Comparison of ENCODE assay signal across 37 cellular contexts in the genomic region with DNA sequence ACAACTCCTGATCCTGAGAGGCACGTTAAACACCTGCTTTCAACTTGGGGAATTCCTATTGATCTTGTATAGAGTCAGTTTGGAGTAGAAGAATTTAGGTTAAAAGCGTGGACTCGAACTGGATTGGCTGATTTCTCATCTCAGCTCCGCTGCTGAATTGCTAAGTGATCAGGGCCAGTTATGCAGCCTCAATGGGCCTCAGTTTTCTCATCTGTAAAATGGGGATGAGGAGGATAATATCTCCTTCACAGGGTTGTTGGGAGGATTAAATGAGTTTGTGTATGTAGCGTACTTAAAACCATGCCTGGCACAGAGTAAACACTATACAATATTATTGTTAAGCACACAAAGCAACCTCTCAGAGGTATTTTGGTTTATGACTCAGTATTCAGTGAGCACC. TPM values are rescaled to one million over a fixed set of nuclear protein-coding genes. Genes with fewer than 3 reads are reported as not detected.
"Had no signal": no experiment of that assay in that cellular context is flagged by ENCODE, and none has a peak within 500 bp of the region (broad histone marks: within the 10 kb centered on the region; RNA-seq: fewer than 3 reads in every experiment).

No MANE protein-coding gene starts in this region.

- H3K27me3 Mint-ChIP-seq: activated B cell treated with CpG ODN at 0.5 μM for 24 hours; activated CD4-positive, alpha-beta T cell treated with anti-CD3 and anti-CD28 coated beads for 36 hours; activated CD8-positive, alpha-beta memory T cell treated with anti-CD3 and anti-CD28 coated beads, Interleukin-2, amount 10 ng/mL, durations not matched to agents 7 days and 5 days; activated naive CD4-positive, alpha-beta T cell treated with anti-CD3 and anti-CD28 coated beads, Interleukin-2, amount 10 ng/mL, durations not matched to agents 7 days and 5 days; activated naive CD8-positive, alpha-beta T cell treated with anti-CD3 and anti-CD28 coated beads, Interleukin-2, amount 10 ng/mL, durations not matched to agents 7 days and 5 days; brain had no signal

- H3K4me3 ChIP-seq: ascending aorta had no signal

- H3K9me3 Mint-ChIP-seq: activated B cell treated with CpG ODN at 0.5 μM for 24 hours; activated CD4-positive, alpha-beta memory T cell treated with anti-CD3 and anti-CD28 coated beads, Interleukin-2, amount 10 ng/mL, durations not matched to agents 7 days and 5 days; activated CD4-positive, alpha-beta T cell treated with anti-CD3 and anti-CD28 coated beads, Interleukin-2, amount 10 ng/mL, durations not matched to agents 7 days and 5 days; activated naive CD4-positive, alpha-beta T cell treated with anti-CD3 and anti-CD28 coated beads, Interleukin-2, amount 10 ng/mL, durations not matched to agents 7 days and 5 days; activated naive CD4-positive, alpha-beta T cell treated with anti-CD3 and anti-CD28 coated beads, Interleukin-2, amount 50 U/mL, for 24 hours; activated naive CD8-positive, alpha-beta T cell treated with anti-CD3 and anti-CD28 coated beads, Interleukin-2, amount 10 ng/mL, durations not matched to agents 7 days and 5 days; activated naive CD8-positive, alpha-beta T cell treated with anti-CD3 and anti-CD28 coated beads, Interleukin-2, amount 50 U/mL, for 24 hours; activated T-cell treated with anti-CD3 and anti-CD28 coated beads, Interleukin-2, amount 50 U/mL, for 24 hours; activated T-helper 2 cell treated with anti-CD3 and anti-CD28 coated beads, Interferon-gamma antibody, Interleukin-2, Interleukin-4, amounts not matched to agents 10 μg/mL and 5 μg/mL and 100 μg/mL, durations not matched to agents 14 hours and 24 hours and 36 hours; T-helper 1 cell treated with Interleukin-12 subunit alpha and Interleukin-12 subunit beta and Interleukin-4 antibody, amounts not matched to agents 30 μg/mL and 1 μg/mL, for 36 hours; T-helper 2 cell treated with Interferon-gamma antibody and Interleukin-4, amounts not matched to agents 5 μg/mL and 100 μg/mL, for 36 hours had no signal

- ATAC-seq: activated CD4-positive, alpha-beta T cell treated with anti-CD3 and anti-CD28 coated beads for 36 hours; activated CD8-positive, alpha-beta memory T cell treated with anti-CD3 and anti-CD28 coated beads, Interleukin-2, amount 10 ng/mL, durations not matched to agents 7 days and 5 days; activated CD8-positive, alpha-beta T cell treated with anti-CD3 and anti-CD28 coated beads, Interleukin-2, amount 10 ng/mL, durations not matched to agents 7 days and 5 days; activated naive CD8-positive, alpha-beta T cell treated with anti-CD3 and anti-CD28 coated beads, Interleukin-2, amount 50 U/mL, for 24 hours had no signal

- H3K4me1 Mint-ChIP-seq: activated B cell treated with CpG ODN at 0.5 μM for 24 hours; activated CD4-positive, alpha-beta memory T cell treated with anti-CD3 and anti-CD28 coated beads, Interleukin-2, amount 10 ng/mL, durations not matched to agents 7 days and 5 days; activated CD4-positive, alpha-beta T cell treated with anti-CD3 and anti-CD28 coated beads for 36 hours; activated CD4-positive, alpha-beta T cell treated with anti-CD3 and anti-CD28 coated beads, Interleukin-2, amount 10 ng/mL, durations not matched to agents 7 days and 5 days; activated CD8-positive, alpha-beta memory T cell treated with anti-CD3 and anti-CD28 coated beads, Interleukin-2, amount 10 ng/mL, durations not matched to agents 7 days and 5 days; activated naive CD4-positive, alpha-beta T cell treated with anti-CD3 and anti-CD28 coated beads, Interleukin-2, amount 10 ng/mL, durations not matched to agents 7 days and 5 days; activated naive CD4-positive, alpha-beta T cell treated with anti-CD3 and anti-CD28 coated beads, Interleukin-2, amount 50 U/mL, for 24 hours; activated naive CD8-positive, alpha-beta T cell treated with anti-CD3 and anti-CD28 coated beads, Interleukin-2, amount 10 ng/mL, durations not matched to agents 7 days and 5 days; activated naive CD8-positive, alpha-beta T cell treated with anti-CD3 and anti-CD28 coated beads, Interleukin-2, amount 50 U/mL, for 24 hours; brain had no signal

- H3K27me3 ChIP-seq: ascending aorta had no signal

- H3K9me3 ChIP-seq: ascending aorta had no signal

- H3K36me3 ChIP-seq: ascending aorta had no signal

- DNase-seq: activated B cell treated with CpG ODN at 0.5 μM for 24 hours; activated CD4-positive, alpha-beta memory T cell treated with anti-CD3 and anti-CD28 coated beads, Interleukin-2, amount 10 ng/mL, durations not matched to agents 7 days and 5 days; activated CD4-positive, alpha-beta T cell treated with anti-CD3 and anti-CD28 coated beads for 1 hour; activated CD4-positive, alpha-beta T cell treated with anti-CD3 and anti-CD28 coated beads for 36 hours; activated CD4-positive, alpha-beta T cell treated with anti-CD3 and anti-CD28 coated beads for 48 hours; activated CD4-positive, alpha-beta T cell treated with anti-CD3 and anti-CD28 coated beads, Interleukin-2, amount 10 ng/mL, durations not matched to agents 7 days and 5 days; activated CD4-positive, alpha-beta T cell treated with anti-CD3 and anti-CD28 coated beads, Interleukin-2, amount 50 U/mL, for 48 hours; activated CD8-positive, alpha-beta memory T cell treated with anti-CD3 and anti-CD28 coated beads for 24 hours; activated CD8-positive, alpha-beta memory T cell treated with anti-CD3 and anti-CD28 coated beads, Interleukin-2, amount 10 ng/mL, durations not matched to agents 7 days and 5 days; activated CD8-positive, alpha-beta memory T cell treated with anti-CD3 and anti-CD28 coated beads, Interleukin-2, amount 50 U/mL, for 48 hours; activated CD8-positive, alpha-beta T cell treated with anti-CD3 and anti-CD28 coated beads, Interleukin-2, amount 10 ng/mL, durations not matched to agents 7 days and 5 days; activated effector memory CD4-positive, alpha-beta T cell treated with Interleukin-2 at 50 U/mL for 16 hours; activated gamma-delta T cell; activated naive CD4-positive, alpha-beta T cell treated with anti-CD3 and anti-CD28 coated beads, Interleukin-2, amount 10 ng/mL, durations not matched to agents 7 days and 5 days; activated naive CD4-positive, alpha-beta T cell treated with Interleukin-2 at 50 U/mL for 16 hours; activated naive CD8-positive, alpha-beta T cell treated with anti-CD3 and anti-CD28 coated beads, Interleukin-2, amount 10 ng/mL, durations not matched to agents 7 days and 5 days; activated naive CD8-positive, alpha-beta T cell treated with anti-CD3 and anti-CD28 coated beads, Interleukin-2, amount 50 U/mL, for 24 hours; activated T-cell treated with anti-CD3 and anti-CD28 coated beads, Interleukin-2, amount 50 U/mL, for 24 hours; activated T-cell treated with anti-CD3 and anti-CD28 coated beads, Interleukin-2, amount 50 U/mL, for 48 hours; amygdala; anterior cingulate cortex; central memory CD4-positive, alpha-beta T cell; T-helper 1 cell; T-helper 2 cell; T-helper 9 cell had no signal

- H3K36me3 Mint-ChIP-seq: activated CD8-positive, alpha-beta memory T cell treated with anti-CD3 and anti-CD28 coated beads, Interleukin-2, amount 10 ng/mL, durations not matched to agents 7 days and 5 days; activated naive CD4-positive, alpha-beta T cell treated with anti-CD3 and anti-CD28 coated beads, Interleukin-2, amount 10 ng/mL, durations not matched to agents 7 days and 5 days; activated naive CD4-positive, alpha-beta T cell treated with anti-CD3 and anti-CD28 coated beads, Interleukin-2, amount 50 U/mL, for 24 hours; activated naive CD8-positive, alpha-beta T cell; activated naive CD8-positive, alpha-beta T cell treated with anti-CD3 and anti-CD28 coated beads, Interleukin-2, amount 10 ng/mL, durations not matched to agents 7 days and 5 days; brain had no signal

- H3K27ac ChIP-seq: ascending aorta, VCaP had no signal

- H3K4me3 Mint-ChIP-seq: activated B cell treated with CpG ODN at 0.5 μM for 24 hours; activated CD4-positive, alpha-beta memory T cell treated with anti-CD3 and anti-CD28 coated beads, Interleukin-2, amount 10 ng/mL, durations not matched to agents 7 days and 5 days; activated CD4-positive, alpha-beta T cell treated with anti-CD3 and anti-CD28 coated beads for 36 hours; activated CD4-positive, alpha-beta T cell treated with anti-CD3 and anti-CD28 coated beads, Interleukin-2, amount 10 ng/mL, durations not matched to agents 7 days and 5 days; activated CD8-positive, alpha-beta memory T cell treated with anti-CD3 and anti-CD28 coated beads, Interleukin-2, amount 10 ng/mL, durations not matched to agents 7 days and 5 days; activated CD8-positive, alpha-beta T cell treated with anti-CD3 and anti-CD28 coated beads, Interleukin-2, amount 10 ng/mL, durations not matched to agents 7 days and 5 days; activated naive CD4-positive, alpha-beta T cell treated with anti-CD3 and anti-CD28 coated beads, Interleukin-2, amount 10 ng/mL, durations not matched to agents 7 days and 5 days; activated naive CD4-positive, alpha-beta T cell treated with anti-CD3 and anti-CD28 coated beads, Interleukin-2, amount 50 U/mL, for 24 hours; activated naive CD8-positive, alpha-beta T cell; activated naive CD8-positive, alpha-beta T cell treated with anti-CD3 and anti-CD28 coated beads, Interleukin-2, amount 10 ng/mL, durations not matched to agents 7 days and 5 days; activated naive CD8-positive, alpha-beta T cell treated with anti-CD3 and anti-CD28 coated beads, Interleukin-2, amount 50 U/mL, for 24 hours; activated T-cell treated with anti-CD3 and anti-CD28 coated beads, Interleukin-2, amount 50 U/mL, for 24 hours; brain; T-helper 1 cell treated with Interleukin-12 subunit alpha and Interleukin-12 subunit beta and Interleukin-4 antibody, amounts not matched to agents 30 μg/mL and 1 μg/mL, for 36 hours; T-helper 2 cell treated with Interferon-gamma antibody and Interleukin-4, amounts not matched to agents 5 μg/mL and 100 μg/mL, for 36 hours had no signal

- H3K4me1 ChIP-seq: ascending aorta had no signal

- FAIRE-seq: TTC549 had no signal

- H3K27ac Mint-ChIP-seq: activated B cell treated with CpG ODN at 0.5 μM for 24 hours; activated CD4-positive, alpha-beta memory T cell treated with anti-CD3 and anti-CD28 coated beads, Interleukin-2, amount 10 ng/mL, durations not matched to agents 7 days and 5 days; activated CD4-positive, alpha-beta T cell treated with anti-CD3 and anti-CD28 coated beads for 36 hours; activated CD4-positive, alpha-beta T cell treated with anti-CD3 and anti-CD28 coated beads, Interleukin-2, amount 10 ng/mL, durations not matched to agents 7 days and 5 days; activated CD8-positive, alpha-beta memory T cell treated with anti-CD3 and anti-CD28 coated beads, Interleukin-2, amount 10 ng/mL, durations not matched to agents 7 days and 5 days; activated CD8-positive, alpha-beta T cell treated with anti-CD3 and anti-CD28 coated beads, Interleukin-2, amount 10 ng/mL, durations not matched to agents 7 days and 5 days; activated naive CD4-positive, alpha-beta T cell treated with anti-CD3 and anti-CD28 coated beads, Interleukin-2, amount 10 ng/mL, durations not matched to agents 7 days and 5 days; activated naive CD4-positive, alpha-beta T cell treated with anti-CD3 and anti-CD28 coated beads, Interleukin-2, amount 50 U/mL, for 24 hours; activated naive CD8-positive, alpha-beta T cell; activated naive CD8-positive, alpha-beta T cell treated with anti-CD3 and anti-CD28 coated beads, Interleukin-2, amount 10 ng/mL, durations not matched to agents 7 days and 5 days; activated naive CD8-positive, alpha-beta T cell treated with anti-CD3 and anti-CD28 coated beads, Interleukin-2, amount 50 U/mL, for 24 hours; activated T-cell treated with anti-CD3 and anti-CD28 coated beads, Interleukin-2, amount 50 U/mL, for 24 hours; activated T-helper 2 cell treated with anti-CD3 and anti-CD28 coated beads, Interferon-gamma antibody, Interleukin-2, Interleukin-4, amounts not matched to agents 10 μg/mL and 5 μg/mL and 100 μg/mL, durations not matched to agents 14 hours and 24 hours and 36 hours; brain; T-helper 1 cell treated with Interleukin-12 subunit alpha and Interleukin-12 subunit beta and Interleukin-4 antibody, amounts not matched to agents 30 μg/mL and 1 μg/mL, for 36 hours; T-helper 2 cell treated with Interferon-gamma antibody and Interleukin-4, amounts not matched to agents 5 μg/mL and 100 μg/mL, for 36 hours had no signal

RNA-seq across cellular contexts. Expression of a gene that starts 53.2 kb away (rescaled TPM):
- total RNA-seq: activated B cell treated with CpG ODN at 0.5 μM for 24 hours; activated CD4-positive, alpha-beta memory T cell treated with anti-CD3 and anti-CD28 coated beads, Interleukin-2, amount 10 ng/mL, durations not matched to agents 7 days and 5 days; activated CD4-positive, alpha-beta T cell treated with anti-CD3 and anti-CD28 coated beads for 36 hours; activated CD4-positive, alpha-beta T cell treated with anti-CD3 and anti-CD28 coated beads, Interleukin-2, amount 10 ng/mL, durations not matched to agents 7 days and 5 days; activated CD8-positive, alpha-beta memory T cell treated with anti-CD3 and anti-CD28 coated beads, Interleukin-2, amount 10 ng/mL, durations not matched to agents 7 days and 5 days; activated CD8-positive, alpha-beta T cell treated with anti-CD3 and anti-CD28 coated beads, Interleukin-2, amount 10 ng/mL, durations not matched to agents 7 days and 5 days; activated naive CD8-positive, alpha-beta T cell treated with anti-CD3 and anti-CD28 coated beads, Interleukin-2, amount 10 ng/mL, durations not matched to agents 7 days and 5 days; activated T-helper 2 cell treated with anti-CD3 and anti-CD28 coated beads, Interferon-gamma antibody, Interleukin-2, Interleukin-4, amounts not matched to agents 10 μg/mL and 5 μg/mL and 100 μg/mL, durations not matched to agents 14 hours and 24 hours and 36 hours; ascending aorta; cardiac septum; cerebellum had no signal
- polyA plus RNA-seq: adipose tissue had no signal
